Comparison of ENCODE assay signal across 11 cellular contexts in genomic region chr22:45469573-45470383, GRCh38. TPM values are rescaled to one million over a fixed set of nuclear protein-coding genes. Genes with fewer than 3 reads are reported as not detected.
DNase-seq lines count a peak whose midpoint lies in the region; ATAC-seq and TF ChIP-seq lines count a peak whose summit lies in the region.
"Had no signal": no experiment of that assay in that cellular context is flagged by ENCODE, and none has a peak within 500 bp of the region (broad histone marks: within the 10 kb centered on the region; RNA-seq: fewer than 3 reads in every experiment).

No MANE protein-coding gene starts in this region.

- peak overlapping the region; percentile 77 for H3K23ac ChIP-seq in IMR-90 (ENCODE audit: low read depth, low read length)

- peak overlapping the region; percentile 76 for H3K14ac ChIP-seq in IMR-90 (replicated peaks; ENCODE audit: low read depth, low read length)

- peaks cover 10 to 25% of the 10 kb centered on the region in 2 donors for H3K27me3 Mint-ChIP-seq in effector memory CD8-positive, alpha-beta T cell

- H3K56ac ChIP-seq in IMR-90 (ENCODE audit: extremely low read depth, insufficient read depth, low read length): peak overlapping the region; percentile 12; the same call in 1 of the 2 replicates

- H3K4me3 ChIP-seq in IMR-90 (ENCODE audit: insufficient read depth, low read depth, low read length) (no peak overlapping the region), heart right ventricle (no peak overlapping the region), testis (no peak overlapping the region), adrenal gland (no peak overlapping the region)

- H3K9me1 ChIP-seq in IMR-90 (ENCODE audit: insufficient read depth, low read length): no peaks in the 10 kb centered on the region; the same call in 1 of the 2 replicates

- peaks cover 14% of the 10 kb centered on the region for H3K4me1 ChIP-seq in IMR-90 (ENCODE audit: control insufficient read depth, insufficient read depth, low read length)
- peaks cover 0 to 27% (median 5%) of the 10 kb centered on the region in 9 donors for H3K4me1 ChIP-seq in heart right ventricle
- H3K4me1 ChIP-seq in testis: peaks cover 14% of the 10 kb centered on the region
- no peaks in the 10 kb centered on the region for H3K4me1 ChIP-seq in adrenal gland (replicated peaks in 1 of 2)

- no peaks in the 10 kb centered on the region for H3K79me1 ChIP-seq in IMR-90 (ENCODE audit: low read depth in 1 of 2, low read length in 2 of 2)

- peak overlapping the region; percentile 89 for H4K91ac ChIP-seq in IMR-90 (ENCODE audit: insufficient read depth, low read depth, low read length)

- DNase-seq in IMR-90: no peak
- peak; percentile 52 for DNase-seq in SKM-1 (lab: John Stamatoyannopoulos, UW; ENCODE audit: unreplicated experiment)
- DNase-seq in heart right ventricle: no peak
- DNase-seq in testis: no peak
- DNase-seq in effector memory CD8-positive, alpha-beta T cell: no peak
- no peak for DNase-seq in adrenal gland
- DNase-seq: activated T-cell treated with anti-CD3 and anti-CD28 coated beads, Interleukin-2, amount 50 U/mL, for 72 hours; stimulated activated naive CD8-positive, alpha-beta T cell treated with anti-CD3 and anti-CD28 coated beads, Interleukin-15, amount 100 ng/mL, for 72 hours had no signal

- H3K9ac ChIP-seq in IMR-90 (ENCODE audit: low read depth, low read length): peak overlapping the region; percentile 21; the same call in 1 of the 2 replicates

- H4K5ac ChIP-seq in IMR-90 (ENCODE audit: low read depth, low read length): peak overlapping the region; percentile 71

- H3K4me2 ChIP-seq in IMR-90 (ENCODE audit: low read depth, low read length): no peak overlapping the region

- peaks cover 11% of the 10 kb centered on the region for H3K9me3 ChIP-seq in IMR-90 (ENCODE audit: control insufficient read depth, insufficient read depth, low read length)
- H3K9me3 ChIP-seq in heart right ventricle: peaks cover 0 to 17% (median 0%) of the 10 kb centered on the region in 11 donors
- no peaks in the 10 kb centered on the region for H3K9me3 ChIP-seq in testis
- H3K9me3 ChIP-seq in adrenal gland (replicated peaks in 1 of 3): no peaks in the 10 kb centered on the region

- peak overlapping the region; percentile 33 for H2AK5ac ChIP-seq in IMR-90 (ENCODE audit: low read depth, low read length)

- H4K8ac ChIP-seq in IMR-90 (ENCODE audit: low read depth in 2 of 2, low read length in 2 of 2): peak overlapping the region; percentile 53 to 71; a peak in 3 of 4 replicates

- no peak for TF ChIP-seq POLR2A in IMR-90 (IDR thresholded peaks at IDR 0.05; ENCODE audit: low read depth, low read length)
- no peak for TF ChIP-seq POLR2A in testis (IDR thresholded peaks at IDR 0.05)
- TF ChIP-seq POLR2A in adrenal gland (IDR thresholded peaks at IDR 0.05): no peak

- peak overlapping the region; percentile 98 for H2BK120ac ChIP-seq in IMR-90 (ENCODE audit: low read depth, low read length)

- intact Hi-C loops in IMR-90 (cut with micrococcal nuclease) (no loop called here), heart right ventricle (cut with DNase I) (no loop called here), testis (cut with DNase I; ENCODE audit: low total_unique reads) (no loop called here), adrenal gland (cut with DNase I) (no loop called here)

- peak overlapping the region; percentile 89 for H3K18ac ChIP-seq in IMR-90 (ENCODE audit: low read depth, low read length)

- TF ChIP-seq RAD21 in IMR-90 (IDR thresholded peaks at IDR 0.05; ENCODE audit: low read length): no peak

- H4K20me1 ChIP-seq in IMR-90 (ENCODE audit: insufficient read depth, low read length): no peaks in the 10 kb centered on the region

- in situ Hi-C loops in IMR-90 (cut with MboI; ENCODE audit: low sequenced_read_pairs): no loop called here

- H3K27ac Mint-ChIP-seq in effector memory CD8-positive, alpha-beta T cell: no peak overlapping the region
- H3K27ac Mint-ChIP-seq: activated T-cell treated with anti-CD3 and anti-CD28 coated beads, Interleukin-2, amount 50 U/mL, for 72 hours; stimulated activated naive CD8-positive, alpha-beta T cell treated with anti-CD3 and anti-CD28 coated beads, Interleukin-15, amount 100 ng/mL, for 72 hours had no signal

- peak overlapping the region; percentile 1 for H2AK9ac ChIP-seq in IMR-90 (replicated peaks; ENCODE audit: low read depth, low read length, poor library complexity)

- H2AFZ ChIP-seq in IMR-90 (replicated peaks; ENCODE audit: low read length, poor library complexity): peak overlapping the region; percentile 29

- BruUV-seq in IMR-90 (replicated peaks; lab: Mats Ljungman, UMichigan): no TSS peak

- ATAC-seq in IMR-90 (ENCODE audit: low read depth) (peak; percentile 44), heart right ventricle (no peak), GM21576 (IDR thresholded peaks at IDR 0.05; ENCODE audit: unreplicated experiment) (no peak)
- no peak for ATAC-seq in effector memory CD8-positive, alpha-beta T cell (replicated peaks)
- ATAC-seq: activated T-cell treated with anti-CD3 and anti-CD28 coated beads, Interleukin-2, amount 50 U/mL, for 72 hours; stimulated activated naive CD8-positive, alpha-beta T cell treated with anti-CD3 and anti-CD28 coated beads, Interleukin-15, amount 100 ng/mL, for 72 hours had no signal

- no peaks in the 10 kb centered on the region for H3K36me3 Mint-ChIP-seq in effector memory CD8-positive, alpha-beta T cell (ENCODE audit: insufficient read depth)

- H3K9me3 Mint-ChIP-seq in effector memory CD8-positive, alpha-beta T cell: peaks cover 0 to 2% of the 10 kb centered on the region in 2 donors

- CTCF ChIA-PET in IMR-90 (lab: Yijun Ruan, JAX): interaction anchor here (0.5 kb wide), 1 partner anchor 188 kb away, joined by 3 read pairs; no protein-coding TSS in a partner anchor

- H3K4me3 Mint-ChIP-seq in effector memory CD8-positive, alpha-beta T cell: no peak overlapping the region
- H3K4me3 Mint-ChIP-seq: activated T-cell treated with anti-CD3 and anti-CD28 coated beads, Interleukin-2, amount 50 U/mL, for 72 hours; stimulated activated naive CD8-positive, alpha-beta T cell treated with anti-CD3 and anti-CD28 coated beads, Interleukin-15, amount 100 ng/mL, for 72 hours had no signal

- 100% methylated on average over 1 of the region's 8 CpGs; no CpG with 5 or more reads in 1 of the 2 experiments for WGBS in IMR-90 (ENCODE audit: extremely low coverage in 2 of 2, insufficient read length in 1 of 2), 2 experiments
- 73 to 79% methylated on average over 8 of the region's 8 CpGs for WGBS in heart right ventricle, 2 donors
- WGBS in testis, 2 donors: 75 to 77% methylated on average over 8 of the region's 8 CpGs
- 79 to 91% (median 84%) methylated on average over 8 of the region's 8 CpGs for WGBS in adrenal gland, 4 donors

- peak overlapping the region; percentile 72 for H2BK20ac ChIP-seq in IMR-90 (ENCODE audit: low read depth, low read length)

- H2BK15ac ChIP-seq in IMR-90 (ENCODE audit: low read depth, low read length): peak overlapping the region; percentile 79; the same call in 1 of the 3 replicates

- H3K36me3 ChIP-seq in IMR-90 (ENCODE audit: control insufficient read depth, insufficient read depth, low read length) (no peaks in the 10 kb centered on the region), heart right ventricle (no peaks in the 10 kb centered on the region), testis (ENCODE audit: low read depth, missing control alignments) (no peaks in the 10 kb centered on the region), adrenal gland (replicated peaks in 1 of 2) (no peaks in the 10 kb centered on the region)

- H2BK5ac ChIP-seq in IMR-90 (ENCODE audit: low read depth, low read length, poor library complexity, severe bottlenecking): peak overlapping the region; percentile 37

- H3K27ac ChIP-seq in IMR-90 (ENCODE audit: insufficient read depth, low read length) (peak overlapping the region; percentile 96; the same call in 1 of the 2 replicates), heart right ventricle (peak overlapping the region in 6 of 10 donors; percentile 26 to 64 (median 40)), testis (peak overlapping the region; percentile 34 to 63), adrenal gland (peak overlapping the region in 1 of 5 donors; percentile 65)

- dilution Hi-C loops in IMR-90 (cut with HindIII; ENCODE audit: low sequenced_read_pairs, unreplicated experiment): no loop called here

- peak overlapping the region; percentile 57 for H3K4ac ChIP-seq in IMR-90 (ENCODE audit: low read depth, low read length)

- POLR2A ChIA-PET in IMR-90 (lab: Charles Lee; ENCODE audit: unreplicated experiment): no interaction called here

- H3K27me3 ChIP-seq in IMR-90 (ENCODE audit: control insufficient read depth, insufficient read depth, low read length) (no peaks in the 10 kb centered on the region), heart right ventricle (no peaks in the 10 kb centered on the region), testis (no peaks in the 10 kb centered on the region), adrenal gland (no peaks in the 10 kb centered on the region)

- no peaks in the 10 kb centered on the region for H3K4me1 Mint-ChIP-seq in effector memory CD8-positive, alpha-beta T cell (ENCODE audit: low read depth in 2 of 2)
- H3K4me1 Mint-ChIP-seq: stimulated activated naive CD8-positive, alpha-beta T cell treated with anti-CD3 and anti-CD28 coated beads, Interleukin-15, amount 100 ng/mL, for 72 hours had no signal

- TF ChIP-seq CTCF in IMR-90 (conservative IDR thresholded peaks at IDR 0.05; ENCODE audit: low read depth, low read length) (no peak), heart right ventricle (IDR thresholded peaks at IDR 0.05) (no peak), testis (IDR thresholded peaks at IDR 0.05) (no peak), adrenal gland (IDR thresholded peaks at IDR 0.05) (no peak)

RNA-seq across cellular contexts. Expression of gene FBLN1, which starts 32.9 kb away (rescaled TPM):
- 11.3 and 11.4 TPM in 2 replicates for total RNA-seq in IMR-90 (2012; rRNA removed)
- 80.8 and 87.9 TPM in 2 replicates for polyA plus RNA-seq in IMR-90 (2012; rRNA removed)
- 107 and 230 TPM in 2 replicates for polyA plus RNA-seq in IMR-90 (2012; cell fraction: cytosol; rRNA removed)
- polyA plus RNA-seq in IMR-90 (2012; cell fraction: nucleus; rRNA removed; ENCODE audit: low replicate concordance): 78.8 and 81.4 TPM in 2 replicates
- total RNA-seq in heart right ventricle: 100 to 1,000 TPM in 1 of 10 donors, 10 to 100 TPM in 9; 31.3 to 126 (median 51.0) TPM
- 10 to 100 TPM; 36.4 to 77.0 TPM for polyA plus RNA-seq in heart right ventricle
- 10 to 100 TPM; 32.4 to 42.2 TPM for total RNA-seq in testis
- polyA plus RNA-seq in testis (ENCODE audit: insufficient read depth, low read depth, low replicate concordance): 154 TPM
- total RNA-seq in adrenal gland: 100 to 1,000 TPM; 113 to 387 (median 243) TPM
- polyA plus RNA-seq in adrenal gland: 100 to 1,000 TPM in 1 of 3 donors, 10 to 100 TPM in 2; 42.1 to 139 (median 83.6) TPM
- total RNA-seq: activated T-cell treated with anti-CD3 and anti-CD28 coated beads, Interleukin-2, amount 50 U/mL, for 72 hours; T-helper 1 cell treated with Interleukin-12 subunit alpha and Interleukin-12 subunit beta and Interleukin-4 antibody, amounts not matched to agents 30 ng/mL and 1 ng/mL, for 36 hours had no signal

RNA-seq across cellular contexts. Expression of gene RIBC2, which starts 56.3 kb away (rescaled TPM):
- 0.28 and 0.36 TPM in 2 replicates for total RNA-seq in IMR-90 (2012; rRNA removed)
- 0.29 and 0.50 TPM in 2 replicates for polyA plus RNA-seq in IMR-90 (2012; rRNA removed)
- polyA plus RNA-seq in IMR-90 (2012; cell fraction: cytosol; rRNA removed): 0.04 and 0.08 TPM in 2 replicates
- polyA plus RNA-seq in IMR-90 (2012; cell fraction: nucleus; rRNA removed; ENCODE audit: low replicate concordance): 0.07 and 0.11 TPM in 2 replicates
- total RNA-seq in heart right ventricle: 1 to 10 TPM in 1 of 10 donors, under 1 TPM in 1, not detected in 8; 0.20 to 1.2 TPM
- polyA plus RNA-seq in heart right ventricle: under 1 TPM in 1 of 2 donors, not detected in 1; 0.06 TPM
- 10 to 100 TPM; 20.3 to 38.5 TPM for total RNA-seq in testis
- polyA plus RNA-seq in testis (ENCODE audit: insufficient read depth, low read depth, low replicate concordance): 66.7 TPM
- total RNA-seq in adrenal gland: 1 to 10 TPM in 1 of 8 donors, under 1 TPM in 5, not detected in 2; 0.14 to 1.3 (median 0.33) TPM
- under 1 TPM; 0.16 to 0.64 (median 0.24) TPM for polyA plus RNA-seq in adrenal gland

RNA-seq across cellular contexts. Expression of gene SMC1B, which starts 56.4 kb away (rescaled TPM):
- total RNA-seq in IMR-90 (2012; rRNA removed) (not detected in 2 replicates), heart right ventricle (under 1 TPM in 1 of 10 donors, not detected in 9; 0.05 TPM), testis (10 to 100 TPM; 24.7 to 46.8 TPM), adrenal gland (not detected)
- polyA plus RNA-seq in IMR-90 (2012; rRNA removed) (not detected in 2 replicates), heart right ventricle (not detected), testis (ENCODE audit: insufficient read depth, low read depth, low replicate concordance) (10.1 TPM), adrenal gland (not detected)
- not detected in 2 replicates for polyA plus RNA-seq in IMR-90 (2012; cell fraction: cytosol; rRNA removed)
- polyA plus RNA-seq in IMR-90 (2012; cell fraction: nucleus; rRNA removed; ENCODE audit: low replicate concordance): not detected in 2 replicates
- total RNA-seq: lower leg skin had no signal

Comparison
In these comparisons a context has a peak if more than half of its experiments do, and no peak if none do; other contexts are left out.
1. RNA of gene RIBC2, which starts 56.3 kb away (total RNA-seq): 20.3 to 38.5 TPM in testis; 0.28 to 0.36 TPM in IMR-90, 0.14 to 1.3 TPM in adrenal gland and 0.20 to 1.2 TPM in heart right ventricle; every median in the first group is over 4 times any median in the second.
2. RNA of gene SMC1B, which starts 56.4 kb away (total RNA-seq): 24.7 to 46.8 TPM in testis; not detected in IMR-90, 0.05 TPM in heart right ventricle and not detected in adrenal gland; every median in the first group is over 10 times any median in the second.